In the genomic region with DNA sequence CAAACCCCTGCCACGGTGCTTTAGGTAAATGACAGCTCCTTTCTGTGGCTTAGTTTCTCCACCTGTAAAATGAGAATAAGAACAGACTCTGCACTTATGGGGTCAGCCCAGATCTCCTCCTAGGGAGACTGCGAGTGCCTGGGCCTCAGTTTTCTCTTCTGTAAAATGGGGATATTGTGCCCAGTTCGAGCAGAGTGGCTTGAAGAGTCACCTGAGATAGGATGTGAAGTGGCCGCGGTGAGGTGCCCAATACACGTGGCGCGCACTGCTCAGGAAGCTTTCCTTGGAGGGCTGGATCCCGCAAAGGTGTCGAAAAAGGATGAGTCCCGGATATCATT, we compare ENCODE assay signal across 1 cellular context.
TF ChIP-seq lines count a peak whose summit lies in the region.

No MANE protein-coding gene starts in this region.

TF ChIP-seq in K562, 482 proteins besides CTCF, POLR2A, EP300 and RAD21 (continued from another document and continues in another):
- TF ChIP-seq, protein P1, sequence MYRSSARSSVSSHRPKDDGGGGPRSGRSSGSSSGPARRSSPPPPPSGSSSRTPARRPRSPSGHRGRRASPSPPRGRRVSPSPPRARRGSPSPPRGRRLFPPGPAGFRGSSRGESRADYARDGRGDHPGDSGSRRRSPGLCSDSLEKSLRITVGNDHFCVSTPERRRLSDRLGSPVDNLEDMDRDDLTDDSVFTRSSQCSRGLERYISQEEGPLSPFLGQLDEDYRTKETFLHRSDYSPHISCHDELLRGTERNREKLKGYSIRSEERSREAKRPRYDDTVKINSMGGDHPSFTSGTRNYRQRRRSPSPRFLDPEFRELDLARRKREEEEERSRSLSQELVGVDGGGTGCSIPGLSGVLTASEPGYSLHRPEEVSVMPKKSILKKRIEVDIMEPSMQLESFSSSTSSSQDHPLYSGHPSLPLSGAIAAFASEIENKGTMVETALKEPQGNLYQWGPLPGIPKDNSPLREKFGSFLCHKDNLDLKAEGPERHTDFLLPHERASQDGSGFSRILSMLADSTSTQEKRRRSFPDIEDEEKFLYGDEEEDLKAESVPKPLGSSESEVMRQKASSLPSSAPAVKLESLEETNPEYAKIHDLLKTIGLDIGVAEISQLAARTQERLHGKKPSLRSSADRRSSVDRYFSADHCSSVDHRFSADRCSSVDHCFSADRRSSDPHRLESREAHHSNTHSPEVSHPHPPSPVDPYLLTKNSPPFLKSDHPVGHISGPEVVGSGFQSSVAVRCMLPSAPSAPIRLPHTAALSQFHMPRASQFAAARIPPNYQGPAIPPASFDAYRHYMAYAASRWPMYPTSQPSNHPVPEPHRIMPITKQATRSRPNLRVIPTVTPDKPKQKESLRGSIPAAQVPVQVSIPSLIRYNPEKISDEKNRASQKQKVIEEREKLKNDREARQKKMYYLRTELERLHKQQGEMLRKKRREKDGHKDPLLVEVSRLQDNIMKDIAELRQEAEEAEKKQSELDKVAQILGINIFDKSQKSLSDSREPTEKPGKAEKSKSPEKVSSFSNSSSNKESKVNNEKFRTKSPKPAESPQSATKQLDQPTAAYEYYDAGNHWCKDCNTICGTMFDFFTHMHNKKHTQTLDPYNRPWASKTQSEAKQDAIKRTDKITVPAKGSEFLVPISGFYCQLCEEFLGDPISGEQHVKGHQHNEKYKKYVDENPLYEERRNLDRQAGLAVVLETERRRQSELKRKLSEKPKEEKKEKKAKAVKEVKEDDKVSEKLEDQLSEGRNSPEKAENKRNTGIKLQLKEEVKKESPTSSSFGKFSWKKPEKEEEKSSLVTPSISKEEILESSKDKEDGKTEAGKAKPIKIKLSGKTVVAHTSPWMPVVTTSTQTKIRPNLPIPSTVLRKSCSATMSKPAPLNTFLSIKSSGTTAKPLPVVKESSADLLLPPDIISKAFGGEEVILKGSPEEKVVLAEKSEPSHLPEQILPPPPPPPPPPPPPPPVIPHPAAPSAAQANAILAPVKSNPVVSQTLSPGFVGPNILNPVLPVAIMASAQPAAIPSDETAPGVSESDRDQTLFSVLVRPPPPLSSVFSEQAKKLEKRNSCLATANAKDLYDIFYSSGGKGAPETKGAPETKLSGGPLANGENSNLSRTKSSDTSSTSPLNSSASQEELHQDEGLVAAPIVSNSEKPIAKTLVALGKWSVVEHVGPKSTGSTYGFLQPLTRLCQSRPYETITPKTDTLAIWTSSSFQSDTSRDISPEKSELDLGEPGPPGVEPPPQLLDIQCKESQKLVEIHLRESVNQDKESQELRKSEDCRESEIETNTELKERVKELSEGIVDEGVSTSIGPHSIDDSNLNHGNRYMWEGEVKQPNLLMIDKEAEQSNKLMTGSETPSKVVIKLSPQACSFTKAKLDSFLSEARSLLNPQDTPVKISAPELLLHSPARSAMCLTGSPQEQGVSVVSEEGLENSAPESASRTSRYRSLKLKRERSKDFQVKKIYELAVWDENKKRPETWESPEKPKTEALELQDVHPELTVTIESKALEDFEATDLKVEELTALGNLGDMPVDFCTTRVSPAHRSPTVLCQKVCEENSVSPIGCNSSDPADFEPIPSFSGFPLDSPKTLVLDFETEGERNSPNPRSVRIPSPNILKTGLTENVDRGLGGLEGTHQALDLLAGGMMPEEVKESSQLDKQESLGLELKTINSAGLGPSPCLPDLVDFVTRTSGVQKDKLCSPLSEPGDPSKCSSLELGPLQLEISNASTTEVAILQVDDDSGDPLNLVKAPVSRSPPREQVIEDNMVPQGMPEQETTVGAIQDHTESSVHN (IDR thresholded peaks at IDR 0.05; ENCODE audit: borderline replicate concordance in 1 of 2, low read depth in 1 of 2) = no peak
- TF ChIP-seq SP2 (IDR thresholded peaks at IDR 0.05; ENCODE audit: extremely low read depth, low read depth, low read length, poor library complexity, severe bottlenecking) (no peak), CCAR2 (IDR thresholded peaks at IDR 0.05; ENCODE audit: low read depth, low read length) (no peak), NR2C2 (CRISPR knock-in tag; IDR thresholded peaks at IDR 0.05) (no peak), NR2C2 (tag; IDR thresholded peaks at IDR 0.05) (no peak), PTBP1 (IDR thresholded peaks at IDR 0.05; ENCODE audit: low read depth, low read length) (0 out of 2 replicates have a peak, but pooled peaks have one; percentile 74), ILK (tag; IDR thresholded peaks at IDR 0.05; ENCODE audit: borderline replicate concordance, low read depth) (no peak), RCOR1 (IDR thresholded peaks at IDR 0.05; ENCODE audit: borderline replicate concordance in 1 of 2, low read depth in 2 of 2, low read length in 2 of 2) (peak in 1 of 2 experiments; percentile 79; a peak in 3 of 4 replicates), HOXB6 (CRISPR knock-in tag; IDR thresholded peaks at IDR 0.05; ENCODE audit: borderline replicate concordance) (no peak), KLF1 (tag; IDR thresholded peaks at IDR 0.05) (no peak), BMI1 (IDR thresholded peaks at IDR 0.05; ENCODE audit: low read length) (no peak), CBFA2T2 (conservative IDR thresholded peaks at IDR 0.05) (no peak), ZNF384 (IDR thresholded peaks at IDR 0.05; ENCODE audit: low read depth, low read length) (no peak), EP400 (IDR thresholded peaks at IDR 0.05) (no peak), ZNF830 (CRISPR knock-in tag; IDR thresholded peaks at IDR 0.05) (no peak), TCF7L2 (IDR thresholded peaks at IDR 0.05; ENCODE audit: low read depth, low read length) (no peak), HDAC8 (tag; IDR thresholded peaks at IDR 0.05) (no peak), CBX3 (IDR thresholded peaks at IDR 0.05; ENCODE audit: borderline replicate concordance in 1 of 2, low read length in 2 of 2) (0 out of 3 replicates have a peak, but pooled peaks of 1 of the 2 experiments have one; percentile 41)
- TF ChIP-seq, protein P2, sequence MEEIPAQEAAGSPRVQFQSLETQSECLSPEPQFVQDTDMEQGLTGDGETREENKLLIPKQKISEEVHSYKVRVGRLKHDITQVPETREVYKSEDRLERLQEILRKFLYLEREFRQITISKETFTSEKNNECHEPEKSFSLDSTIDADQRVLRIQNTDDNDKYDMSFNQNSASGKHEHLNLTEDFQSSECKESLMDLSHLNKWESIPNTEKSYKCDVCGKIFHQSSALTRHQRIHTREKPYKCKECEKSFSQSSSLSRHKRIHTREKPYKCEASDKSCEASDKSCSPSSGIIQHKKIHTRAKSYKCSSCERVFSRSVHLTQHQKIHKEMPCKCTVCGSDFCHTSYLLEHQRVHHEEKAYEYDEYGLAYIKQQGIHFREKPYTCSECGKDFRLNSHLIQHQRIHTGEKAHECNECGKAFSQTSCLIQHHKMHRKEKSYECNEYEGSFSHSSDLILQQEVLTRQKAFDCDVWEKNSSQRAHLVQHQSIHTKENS (CRISPR knock-in tag; IDR thresholded peaks at IDR 0.05) = no peak
- TF ChIP-seq, protein P3, sequence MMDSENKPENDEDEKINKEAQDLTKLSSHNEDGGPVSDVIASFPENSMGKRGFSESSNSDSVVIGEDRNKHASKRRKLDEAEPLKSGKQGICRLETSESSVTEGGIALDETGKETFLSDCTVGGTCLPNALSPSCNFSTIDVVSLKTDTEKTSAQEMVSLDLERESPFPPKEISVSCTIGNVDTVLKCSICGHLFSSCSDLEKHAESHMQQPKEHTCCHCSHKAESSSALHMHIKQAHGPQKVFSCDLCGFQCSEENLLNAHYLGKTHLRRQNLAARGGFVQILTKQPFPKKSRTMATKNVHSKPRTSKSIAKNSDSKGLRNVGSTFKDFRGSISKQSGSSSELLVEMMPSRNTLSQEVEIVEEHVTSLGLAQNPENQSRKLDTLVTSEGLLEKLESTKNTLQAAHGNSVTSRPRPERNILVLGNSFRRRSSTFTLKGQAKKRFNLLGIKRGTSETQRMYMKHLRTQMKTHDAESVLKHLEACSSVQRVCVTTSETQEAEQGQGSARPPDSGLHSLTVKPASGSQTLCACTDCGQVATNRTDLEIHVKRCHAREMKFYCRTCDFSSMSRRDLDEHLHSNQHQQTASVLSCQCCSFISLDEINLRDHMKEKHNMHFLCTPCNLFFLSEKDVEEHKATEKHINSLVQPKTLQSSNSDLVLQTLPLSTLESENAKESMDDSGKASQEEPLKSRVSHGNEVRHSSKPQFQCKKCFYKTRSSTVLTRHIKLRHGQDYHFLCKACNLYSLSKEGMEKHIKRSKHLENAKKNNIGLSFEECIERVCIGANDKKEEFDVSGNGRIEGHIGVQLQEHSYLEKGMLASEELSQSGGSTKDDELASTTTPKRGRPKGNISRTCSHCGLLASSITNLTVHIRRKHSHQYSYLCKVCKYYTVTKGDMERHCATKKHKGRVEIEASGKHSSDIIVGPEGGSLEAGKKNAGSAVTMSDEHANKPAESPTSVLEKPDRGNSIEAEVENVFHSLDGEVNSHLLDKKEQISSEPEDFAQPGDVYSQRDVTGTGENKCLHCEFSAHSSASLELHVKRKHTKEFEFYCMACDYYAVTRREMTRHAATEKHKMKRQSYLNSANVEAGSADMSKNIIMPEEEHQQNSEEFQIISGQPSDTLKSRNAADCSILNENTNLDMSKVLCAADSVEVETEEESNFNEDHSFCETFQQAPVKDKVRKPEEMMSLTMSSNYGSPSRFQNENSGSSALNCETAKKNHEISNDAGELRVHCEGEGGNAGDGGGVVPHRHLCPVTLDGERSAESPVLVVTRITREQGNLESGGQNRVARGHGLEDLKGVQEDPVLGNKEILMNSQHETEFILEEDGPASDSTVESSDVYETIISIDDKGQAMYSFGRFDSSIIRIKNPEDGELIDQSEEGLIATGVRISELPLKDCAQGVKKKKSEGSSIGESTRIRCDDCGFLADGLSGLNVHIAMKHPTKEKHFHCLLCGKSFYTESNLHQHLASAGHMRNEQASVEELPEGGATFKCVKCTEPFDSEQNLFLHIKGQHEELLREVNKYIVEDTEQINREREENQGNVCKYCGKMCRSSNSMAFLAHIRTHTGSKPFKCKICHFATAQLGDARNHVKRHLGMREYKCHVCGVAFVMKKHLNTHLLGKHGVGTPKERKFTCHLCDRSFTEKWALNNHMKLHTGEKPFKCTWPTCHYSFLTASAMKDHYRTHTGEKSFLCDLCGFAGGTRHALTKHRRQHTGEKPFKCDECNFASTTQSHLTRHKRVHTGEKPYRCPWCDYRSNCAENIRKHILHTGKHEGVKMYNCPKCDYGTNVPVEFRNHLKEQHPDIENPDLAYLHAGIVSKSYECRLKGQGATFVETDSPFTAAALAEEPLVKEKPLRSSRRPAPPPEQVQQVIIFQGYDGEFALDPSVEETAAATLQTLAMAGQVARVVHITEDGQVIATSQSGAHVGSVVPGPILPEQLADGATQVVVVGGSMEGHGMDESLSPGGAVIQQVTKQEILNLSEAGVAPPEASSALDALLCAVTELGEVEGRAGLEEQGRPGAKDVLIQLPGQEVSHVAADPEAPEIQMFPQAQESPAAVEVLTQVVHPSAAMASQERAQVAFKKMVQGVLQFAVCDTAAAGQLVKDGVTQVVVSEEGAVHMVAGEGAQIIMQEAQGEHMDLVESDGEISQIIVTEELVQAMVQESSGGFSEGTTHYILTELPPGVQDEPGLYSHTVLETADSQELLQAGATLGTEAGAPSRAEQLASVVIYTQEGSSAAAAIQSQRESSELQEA (IDR thresholded peaks at IDR 0.05; ENCODE audit: low read depth) = no peak
- TF ChIP-seq, protein P4, sequence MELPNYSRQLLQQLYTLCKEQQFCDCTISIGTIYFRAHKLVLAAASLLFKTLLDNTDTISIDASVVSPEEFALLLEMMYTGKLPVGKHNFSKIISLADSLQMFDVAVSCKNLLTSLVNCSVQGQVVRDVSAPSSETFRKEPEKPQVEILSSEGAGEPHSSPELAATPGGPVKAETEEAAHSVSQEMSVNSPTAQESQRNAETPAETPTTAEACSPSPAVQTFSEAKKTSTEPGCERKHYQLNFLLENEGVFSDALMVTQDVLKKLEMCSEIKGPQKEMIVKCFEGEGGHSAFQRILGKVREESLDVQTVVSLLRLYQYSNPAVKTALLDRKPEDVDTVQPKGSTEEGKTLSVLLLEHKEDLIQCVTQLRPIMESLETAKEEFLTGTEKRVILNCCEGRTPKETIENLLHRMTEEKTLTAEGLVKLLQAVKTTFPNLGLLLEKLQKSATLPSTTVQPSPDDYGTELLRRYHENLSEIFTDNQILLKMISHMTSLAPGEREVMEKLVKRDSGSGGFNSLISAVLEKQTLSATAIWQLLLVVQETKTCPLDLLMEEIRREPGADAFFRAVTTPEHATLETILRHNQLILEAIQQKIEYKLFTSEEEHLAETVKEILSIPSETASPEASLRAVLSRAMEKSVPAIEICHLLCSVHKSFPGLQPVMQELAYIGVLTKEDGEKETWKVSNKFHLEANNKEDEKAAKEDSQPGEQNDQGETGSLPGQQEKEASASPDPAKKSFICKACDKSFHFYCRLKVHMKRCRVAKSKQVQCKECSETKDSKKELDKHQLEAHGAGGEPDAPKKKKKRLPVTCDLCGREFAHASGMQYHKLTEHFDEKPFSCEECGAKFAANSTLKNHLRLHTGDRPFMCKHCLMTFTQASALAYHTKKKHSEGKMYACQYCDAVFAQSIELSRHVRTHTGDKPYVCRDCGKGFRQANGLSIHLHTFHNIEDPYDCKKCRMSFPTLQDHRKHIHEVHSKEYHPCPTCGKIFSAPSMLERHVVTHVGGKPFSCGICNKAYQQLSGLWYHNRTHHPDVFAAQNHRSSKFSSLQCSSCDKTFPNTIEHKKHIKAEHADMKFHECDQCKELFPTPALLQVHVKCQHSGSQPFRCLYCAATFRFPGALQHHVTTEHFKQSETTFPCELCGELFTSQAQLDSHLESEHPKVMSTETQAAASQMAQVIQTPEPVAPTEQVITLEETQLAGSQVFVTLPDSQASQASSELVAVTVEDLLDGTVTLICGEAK (IDR thresholded peaks at IDR 0.05) = no peak
- TF ChIP-seq, protein P4 (CRISPR knock-in tag; IDR thresholded peaks at IDR 0.05) = no peak
- TF ChIP-seq, protein P5, sequence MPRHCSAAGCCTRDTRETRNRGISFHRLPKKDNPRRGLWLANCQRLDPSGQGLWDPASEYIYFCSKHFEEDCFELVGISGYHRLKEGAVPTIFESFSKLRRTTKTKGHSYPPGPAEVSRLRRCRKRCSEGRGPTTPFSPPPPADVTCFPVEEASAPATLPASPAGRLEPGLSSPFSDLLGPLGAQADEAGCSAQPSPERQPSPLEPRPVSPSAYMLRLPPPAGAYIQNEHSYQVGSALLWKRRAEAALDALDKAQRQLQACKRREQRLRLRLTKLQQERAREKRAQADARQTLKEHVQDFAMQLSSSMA (CRISPR knock-in tag; IDR thresholded peaks at IDR 0.05) = no peak
